8 cellular contexts compared by ENCODE assay signal in genomic region chr12:26832817-26833691, GRCh38. TPM values are rescaled to one million over a fixed set of nuclear protein-coding genes. Genes with fewer than 3 reads are reported as not detected.
DNase-seq lines count a peak whose midpoint lies in the region.

Gene ITPR2, minus strand, starts transcription at chr12:26833194. Its CDS starts 413 bp downstream, at chr12:26832781.

- H2AK5ac ChIP-seq in neuronal stem cell (ENCODE audit: low read depth, low read length), result no peak within 1 kb of the TSS

- peak within 1 kb of the TSS; percentile 95 for H2AFZ ChIP-seq in neuronal stem cell (ENCODE audit: low read length)

- H2BK15ac ChIP-seq in neuronal stem cell (ENCODE audit: low read length), result no peak within 1 kb of the TSS

- H4K91ac ChIP-seq in neuronal stem cell (ENCODE audit: low read depth, low read length, poor library complexity), result no peak within 1 kb of the TSS

- peak within 1 kb of the TSS; percentile 93 for H3K23ac ChIP-seq in neuronal stem cell (ENCODE audit: low read depth, low read length, poor library complexity)

- no peak within 1 kb of the TSS for H3K14ac ChIP-seq in neuronal stem cell (ENCODE audit: low read length)

- peak within 1 kb of the TSS; percentile 56 for H3K9ac ChIP-seq in neuronal stem cell (ENCODE audit: low read depth, low read length, poor library complexity)

- H3K27ac ChIP-seq in SJCRH30, result peak within 1 kb of the TSS; percentile 45
- no peak within 1 kb of the TSS for H3K27ac ChIP-seq in neuronal stem cell (replicated peaks; ENCODE audit: low read length)
- peak within 1 kb of the TSS; percentile 81 for H3K27ac ChIP-seq in substantia nigra (ENCODE audit: low read depth, low read length, poor library complexity, severe bottlenecking)

- H3K4me3 ChIP-seq in SJCRH30 (peak within 1 kb of the TSS; percentile 72), neuronal stem cell (ENCODE audit: low read length in 2 of 2) (peak within 1 kb of the TSS; percentile 53 to 84)

- H3K9me3 ChIP-seq in SJCRH30 (replicated peaks) (no peaks in the 10 kb centered on the region), neuronal stem cell (replicated peaks in 1 of 2; ENCODE audit: control insufficient read depth in 2 of 2, insufficient read depth in 1 of 2, low read depth in 1 of 2, low read length in 2 of 2) (no peaks in the 10 kb centered on the region)

- peak within 1 kb of the TSS; percentile 83 for H2BK5ac ChIP-seq in neuronal stem cell (ENCODE audit: low read length)

- peak; percentile 88 for DNase-seq in GDM1 (lab: John Stamatoyannopoulos, UW)
- DNase-seq in H4 (ENCODE audit: low spot score), result peak; percentile 79
- DNase-seq in LoVo (ENCODE audit: low spot score), result peak; percentile 97
- DNase-seq in SJCRH30, result peak; percentile 96 to 97
- DNase-seq in activated gamma-delta T cell treated with anti-CD3 and anti-CD28 coated beads, Interleukin-2, amount 50 U/mL, for 16 hours (ENCODE audit: low read depth), result peak; percentile 91
- peak; percentile 67 for DNase-seq in foreskin melanocyte
- peak; percentile 85 for DNase-seq in neuronal stem cell (ENCODE audit: low spot score)
- peak; percentile 55 to 95 (median 85) for DNase-seq in substantia nigra (lab: John Stamatoyannopoulos, UW)

- H3K4ac ChIP-seq in neuronal stem cell (ENCODE audit: low read length), result no peak within 1 kb of the TSS

- no peak within 1 kb of the TSS for H4K8ac ChIP-seq in neuronal stem cell (ENCODE audit: low read depth, low read length)

- H2BK12ac ChIP-seq in neuronal stem cell (ENCODE audit: low read length), result peak within 1 kb of the TSS; percentile 14

- H3K4me1 ChIP-seq in SJCRH30 (0 out of 2 replicates have a peak, but pooled peaks cover 3% of the 10 kb centered on the region), neuronal stem cell (ENCODE audit: control insufficient read depth in 2 of 2, insufficient read depth in 1 of 2, low read depth in 1 of 2, low read length in 2 of 2) (peaks cover 0 to 3% of the 10 kb centered on the region in 2 donors)

- H3K79me1 ChIP-seq in neuronal stem cell (ENCODE audit: low read depth, low read length), result no peaks in the 10 kb centered on the region

- H2BK120ac ChIP-seq in neuronal stem cell (ENCODE audit: low read depth, low read length), result no peak within 1 kb of the TSS

- peak within 1 kb of the TSS; percentile 97 for H3K4me2 ChIP-seq in neuronal stem cell (ENCODE audit: insufficient read depth, low read length, poor library complexity, severe bottlenecking)

- H3K27me3 ChIP-seq in SJCRH30 (no peaks in the 10 kb centered on the region), neuronal stem cell (ENCODE audit: control insufficient read depth in 3 of 3, insufficient read depth in 3 of 3, low read depth in 1 of 3, low read length in 3 of 3) (peaks cover 0 to 15% (median 10%) of the 10 kb centered on the region in 3 experiments)

- H3K36me3 ChIP-seq in SJCRH30 (no peaks in the 10 kb centered on the region), neuronal stem cell (replicated peaks in 1 of 2; ENCODE audit: control insufficient read depth in 2 of 2, insufficient read depth in 2 of 2, low read length in 2 of 2) (no peaks in the 10 kb centered on the region)

- peak within 1 kb of the TSS; percentile 90 for H3K18ac ChIP-seq in neuronal stem cell (ENCODE audit: low read length)

- no CpG with 5 or more reads among the region's 92 CpGs for WGBS in neuronal stem cell (ENCODE audit: extremely low coverage in 2 of 2, insufficient read length in 2 of 2, insufficient replicate concordance in 1 of 2), 2 donors

RNA-seq across cellular contexts. Expression of gene ITPR2, which starts in this region (rescaled TPM):
- 6.0 and 9.3 TPM in 2 replicates for total RNA-seq in H4 (2014; rRNA removed; shearing (Covaris generic))
- 7.8 and 8.7 TPM in 2 replicates for total RNA-seq in SJCRH30 (2014; rRNA removed; shearing (Covaris generic))
- polyA plus RNA-seq in neuronal stem cell (2013, experiment 1 of 2), result 0.25 TPM
- polyA plus RNA-seq in neuronal stem cell (2013, experiment 2 of 2), result 0.17 TPM
